ENCODE assay signal across 1 cellular context in genomic region chr6:111615916-111616612, GRCh38.
TF ChIP-seq lines count a peak whose summit lies in the region.

No MANE protein-coding gene starts in this region.

TF ChIP-seq in IMR-90, 13 proteins besides CTCF, POLR2A, EP300 and RAD21:
- TF ChIP-seq MAFK (IDR thresholded peaks at IDR 0.05; ENCODE audit: low read depth, low read length), result no peak
- TF ChIP-seq, protein P1, sequence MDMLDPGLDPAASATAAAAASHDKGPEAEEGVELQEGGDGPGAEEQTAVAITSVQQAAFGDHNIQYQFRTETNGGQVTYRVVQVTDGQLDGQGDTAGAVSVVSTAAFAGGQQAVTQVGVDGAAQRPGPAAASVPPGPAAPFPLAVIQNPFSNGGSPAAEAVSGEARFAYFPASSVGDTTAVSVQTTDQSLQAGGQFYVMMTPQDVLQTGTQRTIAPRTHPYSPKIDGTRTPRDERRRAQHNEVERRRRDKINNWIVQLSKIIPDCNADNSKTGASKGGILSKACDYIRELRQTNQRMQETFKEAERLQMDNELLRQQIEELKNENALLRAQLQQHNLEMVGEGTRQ (IDR thresholded peaks at IDR 0.05; ENCODE audit: low read depth, low read length), result no peak
- TF ChIP-seq MXI1 (IDR thresholded peaks at IDR 0.05; ENCODE audit: borderline replicate concordance, low read depth, low read length), result no peak
- no peak for TF ChIP-seq CHD1 (IDR thresholded peaks at IDR 0.05; ENCODE audit: low read depth, low read length)
- TF ChIP-seq SMC3 (IDR thresholded peaks at IDR 0.05; ENCODE audit: low read depth, low read length), result no peak
- TF ChIP-seq MAZ (IDR thresholded peaks at IDR 0.05; ENCODE audit: borderline replicate concordance, low read depth, low read length), result no peak
- TF ChIP-seq FOS (IDR thresholded peaks at IDR 0.05; ENCODE audit: low read depth, low read length), result no peak
- no peak for TF ChIP-seq CEBPB (IDR thresholded peaks at IDR 0.05; ENCODE audit: low read depth, low read length)
- TF ChIP-seq RFX5 (IDR thresholded peaks at IDR 0.05; ENCODE audit: low read depth, low read length), result no peak
- TF ChIP-seq BHLHE40 (IDR thresholded peaks at IDR 0.05; ENCODE audit: low read depth, low read length), result no peak
- TF ChIP-seq NFE2L2 (IDR thresholded peaks at IDR 0.05; ENCODE audit: low read depth, low read length), result no peak
- no peak for TF ChIP-seq ELK1 (IDR thresholded peaks at IDR 0.05; ENCODE audit: borderline replicate concordance, low read depth, low read length)
- no peak for TF ChIP-seq RCOR1 (IDR thresholded peaks at IDR 0.05; ENCODE audit: insufficient replicate concordance, low read length)
